ENCODE assay signal across 1 cellular context in genomic region chr21:30718239-30718909, GRCh38.
A peak's percentile ranks its signal among the peaks of the same experiment; 100 is the strongest.
TF ChIP-seq lines count a peak whose summit lies in the region.

A gene with protein sequence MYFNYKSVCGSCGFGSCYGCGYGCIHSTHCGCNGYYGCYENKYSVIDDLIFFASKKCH (minus strand): TSS chr21:30718777. CDS start chr21:30718759, 18 bp downstream.

TF ChIP-seq in GM12878, 131 proteins besides CTCF, POLR2A, EP300 and RAD21 (continued from another document):
- no peak for TF ChIP-seq E2F8 (IDR thresholded peaks at IDR 0.05; ENCODE audit: low read depth, partially characterized antibody)
- TF ChIP-seq SMARCA5 (IDR thresholded peaks at IDR 0.05), result no peak
- TF ChIP-seq, protein P1, sequence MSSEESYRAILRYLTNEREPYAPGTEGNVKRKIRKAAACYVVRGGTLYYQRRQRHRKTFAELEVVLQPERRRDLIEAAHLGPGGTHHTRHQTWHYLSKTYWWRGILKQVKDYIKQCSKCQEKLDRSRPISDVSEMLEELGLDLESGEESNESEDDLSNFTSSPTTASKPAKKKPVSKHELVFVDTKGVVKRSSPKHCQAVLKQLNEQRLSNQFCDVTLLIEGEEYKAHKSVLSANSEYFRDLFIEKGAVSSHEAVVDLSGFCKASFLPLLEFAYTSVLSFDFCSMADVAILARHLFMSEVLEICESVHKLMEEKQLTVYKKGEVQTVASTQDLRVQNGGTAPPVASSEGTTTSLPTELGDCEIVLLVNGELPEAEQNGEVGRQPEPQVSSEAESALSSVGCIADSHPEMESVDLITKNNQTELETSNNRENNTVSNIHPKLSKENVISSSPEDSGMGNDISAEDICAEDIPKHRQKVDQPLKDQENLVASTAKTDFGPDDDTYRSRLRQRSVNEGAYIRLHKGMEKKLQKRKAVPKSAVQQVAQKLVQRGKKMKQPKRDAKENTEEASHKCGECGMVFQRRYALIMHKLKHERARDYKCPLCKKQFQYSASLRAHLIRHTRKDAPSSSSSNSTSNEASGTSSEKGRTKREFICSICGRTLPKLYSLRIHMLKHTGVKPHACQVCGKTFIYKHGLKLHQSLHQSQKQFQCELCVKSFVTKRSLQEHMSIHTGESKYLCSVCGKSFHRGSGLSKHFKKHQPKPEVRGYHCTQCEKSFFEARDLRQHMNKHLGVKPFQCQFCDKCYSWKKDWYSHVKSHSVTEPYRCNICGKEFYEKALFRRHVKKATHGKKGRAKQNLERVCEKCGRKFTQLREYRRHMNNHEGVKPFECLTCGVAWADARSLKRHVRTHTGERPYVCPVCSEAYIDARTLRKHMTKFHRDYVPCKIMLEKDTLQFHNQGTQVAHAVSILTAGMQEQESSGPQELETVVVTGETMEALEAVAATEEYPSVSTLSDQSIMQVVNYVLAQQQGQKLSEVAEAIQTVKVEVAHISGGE (CRISPR knock-in tag; IDR thresholded peaks at IDR 0.05), result no peak
- TF ChIP-seq ZNF384 (IDR thresholded peaks at IDR 0.05; ENCODE audit: borderline replicate concordance, low read depth, low read length), result no peak
- TF ChIP-seq SKIL (IDR thresholded peaks at IDR 0.05; ENCODE audit: low read depth, poor library complexity, severe bottlenecking), result peak; percentile 18
- TF ChIP-seq, protein P2, sequence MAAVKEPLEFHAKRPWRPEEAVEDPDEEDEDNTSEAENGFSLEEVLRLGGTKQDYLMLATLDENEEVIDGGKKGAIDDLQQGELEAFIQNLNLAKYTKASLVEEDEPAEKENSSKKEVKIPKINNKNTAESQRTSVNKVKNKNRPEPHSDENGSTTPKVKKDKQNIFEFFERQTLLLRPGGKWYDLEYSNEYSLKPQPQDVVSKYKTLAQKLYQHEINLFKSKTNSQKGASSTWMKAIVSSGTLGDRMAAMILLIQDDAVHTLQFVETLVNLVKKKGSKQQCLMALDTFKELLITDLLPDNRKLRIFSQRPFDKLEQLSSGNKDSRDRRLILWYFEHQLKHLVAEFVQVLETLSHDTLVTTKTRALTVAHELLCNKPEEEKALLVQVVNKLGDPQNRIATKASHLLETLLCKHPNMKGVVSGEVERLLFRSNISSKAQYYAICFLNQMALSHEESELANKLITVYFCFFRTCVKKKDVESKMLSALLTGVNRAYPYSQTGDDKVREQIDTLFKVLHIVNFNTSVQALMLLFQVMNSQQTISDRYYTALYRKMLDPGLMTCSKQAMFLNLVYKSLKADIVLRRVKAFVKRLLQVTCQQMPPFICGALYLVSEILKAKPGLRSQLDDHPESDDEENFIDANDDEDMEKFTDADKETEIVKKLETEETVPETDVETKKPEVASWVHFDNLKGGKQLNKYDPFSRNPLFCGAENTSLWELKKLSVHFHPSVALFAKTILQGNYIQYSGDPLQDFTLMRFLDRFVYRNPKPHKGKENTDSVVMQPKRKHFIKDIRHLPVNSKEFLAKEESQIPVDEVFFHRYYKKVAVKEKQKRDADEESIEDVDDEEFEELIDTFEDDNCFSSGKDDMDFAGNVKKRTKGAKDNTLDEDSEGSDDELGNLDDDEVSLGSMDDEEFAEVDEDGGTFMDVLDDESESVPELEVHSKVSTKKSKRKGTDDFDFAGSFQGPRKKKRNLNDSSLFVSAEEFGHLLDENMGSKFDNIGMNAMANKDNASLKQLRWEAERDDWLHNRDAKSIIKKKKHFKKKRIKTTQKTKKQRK (IDR thresholded peaks at IDR 0.05; ENCODE audit: low read depth, low read length), result no peak
- no peak for TF ChIP-seq NKRF (conservative IDR thresholded peaks at IDR 0.05)
- no peak for TF ChIP-seq RELA (IDR thresholded peaks at IDR 0.05; ENCODE audit: borderline replicate concordance, partially characterized antibody)
- TF ChIP-seq, protein P3, sequence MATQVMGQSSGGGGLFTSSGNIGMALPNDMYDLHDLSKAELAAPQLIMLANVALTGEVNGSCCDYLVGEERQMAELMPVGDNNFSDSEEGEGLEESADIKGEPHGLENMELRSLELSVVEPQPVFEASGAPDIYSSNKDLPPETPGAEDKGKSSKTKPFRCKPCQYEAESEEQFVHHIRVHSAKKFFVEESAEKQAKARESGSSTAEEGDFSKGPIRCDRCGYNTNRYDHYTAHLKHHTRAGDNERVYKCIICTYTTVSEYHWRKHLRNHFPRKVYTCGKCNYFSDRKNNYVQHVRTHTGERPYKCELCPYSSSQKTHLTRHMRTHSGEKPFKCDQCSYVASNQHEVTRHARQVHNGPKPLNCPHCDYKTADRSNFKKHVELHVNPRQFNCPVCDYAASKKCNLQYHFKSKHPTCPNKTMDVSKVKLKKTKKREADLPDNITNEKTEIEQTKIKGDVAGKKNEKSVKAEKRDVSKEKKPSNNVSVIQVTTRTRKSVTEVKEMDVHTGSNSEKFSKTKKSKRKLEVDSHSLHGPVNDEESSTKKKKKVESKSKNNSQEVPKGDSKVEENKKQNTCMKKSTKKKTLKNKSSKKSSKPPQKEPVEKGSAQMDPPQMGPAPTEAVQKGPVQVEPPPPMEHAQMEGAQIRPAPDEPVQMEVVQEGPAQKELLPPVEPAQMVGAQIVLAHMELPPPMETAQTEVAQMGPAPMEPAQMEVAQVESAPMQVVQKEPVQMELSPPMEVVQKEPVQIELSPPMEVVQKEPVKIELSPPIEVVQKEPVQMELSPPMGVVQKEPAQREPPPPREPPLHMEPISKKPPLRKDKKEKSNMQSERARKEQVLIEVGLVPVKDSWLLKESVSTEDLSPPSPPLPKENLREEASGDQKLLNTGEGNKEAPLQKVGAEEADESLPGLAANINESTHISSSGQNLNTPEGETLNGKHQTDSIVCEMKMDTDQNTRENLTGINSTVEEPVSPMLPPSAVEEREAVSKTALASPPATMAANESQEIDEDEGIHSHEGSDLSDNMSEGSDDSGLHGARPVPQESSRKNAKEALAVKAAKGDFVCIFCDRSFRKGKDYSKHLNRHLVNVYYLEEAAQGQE (IDR thresholded peaks at IDR 0.05; ENCODE audit: low read depth, low read length), result no peak
- no peak for TF ChIP-seq BHLHE40 (IDR thresholded peaks at IDR 0.05; ENCODE audit: borderline replicate concordance in 1 of 2, low read depth in 2 of 2, low read length in 1 of 2)
- TF ChIP-seq ZNF274 (IDR thresholded peaks at IDR 0.05; ENCODE audit: insufficient read depth, insufficient read length), result no peak
- TF ChIP-seq BACH1 (IDR thresholded peaks at IDR 0.05; ENCODE audit: borderline replicate concordance), result peak; percentile 85; the same call in 1 of the 2 replicates
- TF ChIP-seq, protein P4, sequence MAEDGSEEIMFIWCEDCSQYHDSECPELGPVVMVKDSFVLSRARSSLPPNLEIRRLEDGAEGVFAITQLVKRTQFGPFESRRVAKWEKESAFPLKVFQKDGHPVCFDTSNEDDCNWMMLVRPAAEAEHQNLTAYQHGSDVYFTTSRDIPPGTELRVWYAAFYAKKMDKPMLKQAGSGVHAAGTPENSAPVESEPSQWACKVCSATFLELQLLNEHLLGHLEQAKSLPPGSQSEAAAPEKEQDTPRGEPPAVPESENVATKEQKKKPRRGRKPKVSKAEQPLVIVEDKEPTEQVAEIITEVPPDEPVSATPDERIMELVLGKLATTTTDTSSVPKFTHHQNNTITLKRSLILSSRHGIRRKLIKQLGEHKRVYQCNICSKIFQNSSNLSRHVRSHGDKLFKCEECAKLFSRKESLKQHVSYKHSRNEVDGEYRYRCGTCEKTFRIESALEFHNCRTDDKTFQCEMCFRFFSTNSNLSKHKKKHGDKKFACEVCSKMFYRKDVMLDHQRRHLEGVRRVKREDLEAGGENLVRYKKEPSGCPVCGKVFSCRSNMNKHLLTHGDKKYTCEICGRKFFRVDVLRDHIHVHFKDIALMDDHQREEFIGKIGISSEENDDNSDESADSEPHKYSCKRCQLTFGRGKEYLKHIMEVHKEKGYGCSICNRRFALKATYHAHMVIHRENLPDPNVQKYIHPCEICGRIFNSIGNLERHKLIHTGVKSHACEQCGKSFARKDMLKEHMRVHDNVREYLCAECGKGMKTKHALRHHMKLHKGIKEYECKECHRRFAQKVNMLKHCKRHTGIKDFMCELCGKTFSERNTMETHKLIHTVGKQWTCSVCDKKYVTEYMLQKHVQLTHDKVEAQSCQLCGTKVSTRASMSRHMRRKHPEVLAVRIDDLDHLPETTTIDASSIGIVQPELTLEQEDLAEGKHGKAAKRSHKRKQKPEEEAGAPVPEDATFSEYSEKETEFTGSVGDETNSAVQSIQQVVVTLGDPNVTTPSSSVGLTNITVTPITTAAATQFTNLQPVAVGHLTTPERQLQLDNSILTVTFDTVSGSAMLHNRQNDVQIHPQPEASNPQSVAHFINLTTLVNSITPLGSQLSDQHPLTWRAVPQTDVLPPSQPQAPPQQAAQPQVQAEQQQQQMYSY (CRISPR knock-in tag; IDR thresholded peaks at IDR 0.05), result no peak
- no peak for TF ChIP-seq PML (IDR thresholded peaks at IDR 0.05; ENCODE audit: low read length)
- no peak for TF ChIP-seq CREB1 (IDR thresholded peaks at IDR 0.05; ENCODE audit: low read depth)
- no peak for TF ChIP-seq NFYA (IDR thresholded peaks at IDR 0.05; ENCODE audit: borderline replicate concordance, low read depth, low read length)
- TF ChIP-seq PKNOX1 (IDR thresholded peaks at IDR 0.05), result no peak
- TF ChIP-seq TARDBP (IDR thresholded peaks at IDR 0.05; ENCODE audit: borderline replicate concordance), result no peak
- no peak for TF ChIP-seq SIX5 (IDR thresholded peaks at IDR 0.05; ENCODE audit: low read depth, low read length, severe bottlenecking)
- TF ChIP-seq YBX1 (IDR thresholded peaks at IDR 0.05), result no peak
- TF ChIP-seq NBN (IDR thresholded peaks at IDR 0.05), result no peak
- TF ChIP-seq IKZF1 (conservative IDR thresholded peaks at IDR 0.05), result peak; percentile 67
- TF ChIP-seq ETV6 (conservative IDR thresholded peaks at IDR 0.05 in 1 of 2, IDR thresholded peaks at IDR 0.05 in 1 of 2; ENCODE audit: borderline replicate concordance in 1 of 2, low read depth in 1 of 2), result no peak
